ENCODE assay signal across 8 cellular contexts in genomic region chr6:157761331-157761921, GRCh38.
A peak's percentile ranks its signal among the peaks of the same experiment; 100 is the strongest.
DNase-seq lines count a peak whose midpoint lies in the region; ATAC-seq and TF ChIP-seq lines count a peak whose summit lies in the region.

No MANE protein-coding gene starts in this region.

- intact Hi-C loops in mucosa of descending colon (cut with DNase I, micrococcal nuclease): loop anchor here in 1 of 2 donors (10.0 kb wide), 1 partner anchor 113 kb away; no protein-coding TSS in a partner anchor

- TF ChIP-seq CTCF in WERI-Rb-1 (IDR thresholded peaks at IDR 0.05; ENCODE audit: low read depth, low read length) (no peak), mucosa of descending colon (IDR thresholded peaks at IDR 0.05) (no peak)

- peak; percentile 40 for ATAC-seq in GM21423 (IDR thresholded peaks at IDR 0.05; ENCODE audit: unreplicated experiment)
- ATAC-seq in naive thymus-derived CD8-positive, alpha-beta T cell: peak; percentile 56 to 66
- no peak for ATAC-seq in mucosa of descending colon

- H3K4me1 ChIP-seq in mucosa of descending colon (ENCODE audit: low read depth): peaks cover 29% of the 10 kb centered on the region

- peak overlapping the region; percentile 80 for H3K4me3 Mint-ChIP-seq in activated naive CD8-positive, alpha-beta T cell
- peak overlapping the region in 9 of 10 donors; percentile 54 to 85 (median 64) for H3K4me3 Mint-ChIP-seq in naive thymus-derived CD8-positive, alpha-beta T cell

- peak overlapping the region; percentile 99 for H3K27ac Mint-ChIP-seq in activated naive CD8-positive, alpha-beta T cell
- H3K27ac Mint-ChIP-seq in naive thymus-derived CD8-positive, alpha-beta T cell: peak overlapping the region; percentile 85 to 98 (median 96)

- H3K36me3 ChIP-seq in WERI-Rb-1: no peaks in the 10 kb centered on the region
- H3K36me3 ChIP-seq in mucosa of descending colon (ENCODE audit: low read depth): no peaks in the 10 kb centered on the region

- DNase-seq in Daoy (ENCODE audit: low read depth) (peak; percentile 80), HT1080 (ENCODE audit: low read depth) (peak; percentile 80), NCI-H345 (lab: John Stamatoyannopoulos, UW) (no peak), WERI-Rb-1 (no peak), mucosa of descending colon (no peak)
- DNase-seq in naive thymus-derived CD8-positive, alpha-beta T cell: peak in 9 of 10 donors; percentile 27 to 81 (median 55)

- H3K27me3 ChIP-seq in WERI-Rb-1 (ENCODE audit: insufficient read depth, low read depth, severe bottlenecking): no peaks in the 10 kb centered on the region

- POLR2A ChIA-PET in naive thymus-derived CD8-positive, alpha-beta T cell (lab: Charles Lee): interaction anchor here (0.6 to 0.9 kb wide), 4 partner anchors 52 to 190 kb away, joined by 3 to 4 read pairs (median 3); no protein-coding TSS in a partner anchor

- H3K9me3 Mint-ChIP-seq in activated naive CD8-positive, alpha-beta T cell (ENCODE audit: low read depth): no peaks in the 10 kb centered on the region
- no peaks in the 10 kb centered on the region for H3K9me3 Mint-ChIP-seq in naive thymus-derived CD8-positive, alpha-beta T cell

- H3K9me3 ChIP-seq in WERI-Rb-1 (ENCODE audit: severe bottlenecking): no peaks in the 10 kb centered on the region
- no peaks in the 10 kb centered on the region for H3K9me3 ChIP-seq in mucosa of descending colon

- peaks cover 89% of the 10 kb centered on the region for H3K4me1 Mint-ChIP-seq in activated naive CD8-positive, alpha-beta T cell (ENCODE audit: low read depth)
- H3K4me1 Mint-ChIP-seq in naive thymus-derived CD8-positive, alpha-beta T cell: peaks cover 53 to 93% (median 85%) of the 10 kb centered on the region in 4 donors

- no peaks in the 10 kb centered on the region for H3K36me3 Mint-ChIP-seq in activated naive CD8-positive, alpha-beta T cell
- H3K36me3 Mint-ChIP-seq in naive thymus-derived CD8-positive, alpha-beta T cell: no peaks in the 10 kb centered on the region

- no peak overlapping the region for H3K27ac ChIP-seq in WERI-Rb-1

- H3K4me3 ChIP-seq in WERI-Rb-1 (ENCODE audit: low read depth, low read length) (no peak overlapping the region), mucosa of descending colon (no peak overlapping the region)

- H3K27me3 Mint-ChIP-seq in activated naive CD8-positive, alpha-beta T cell: no peaks in the 10 kb centered on the region
- no peaks in the 10 kb centered on the region for H3K27me3 Mint-ChIP-seq in naive thymus-derived CD8-positive, alpha-beta T cell

Comparison
In these comparisons a context has a peak if more than half of its experiments do, and no peak if none do; other contexts are left out.
1. DNase-seq: peak in Daoy (single experiment), HT1080 (single experiment) and naive thymus-derived CD8-positive, alpha-beta T cell (9 of 10); none in NCI-H345 (single experiment), WERI-Rb-1 (single experiment) and mucosa of descending colon (0 of 3).